In genomic region chr2:190126758-190127157, GRCh38 we compare ENCODE assay signal across 18 cellular contexts.
"Had no signal": no experiment of that assay in that cellular context is flagged by ENCODE, and none has a peak within 500 bp of the region (broad histone marks: within the 10 kb centered on the region; RNA-seq: fewer than 3 reads in every experiment).

No MANE protein-coding gene starts in this region.

- ATAC-seq: gastroesophageal sphincter; lower lobe of right lung; right cardiac atrium; stimulated activated naive CD8-positive, alpha-beta T cell treated with anti-CD3 and anti-CD28 coated beads, Interleukin-15, Interleukin-2, amounts not matched to agents 100 U/mL and 50 U/mL, for 24 hours had no signal

- DNase-seq: activated B cell treated with CpG ODN at 0.5 μM for 24 hours; activated effector memory CD4-positive, alpha-beta T cell treated with Interleukin-2 at 50 U/mL for 16 hours; activated T-cell treated with anti-CD3 and anti-CD28 coated beads, Interleukin-2, amount 50 U/mL, for 24 hours; amniotic stem cell; cerebellar nuclear complex; dermis blood vessel endothelial cell; erythroblast; kidney glomerular epithelial cell; lower lobe of right lung; naive B cell; posterior cingulate gyrus; stimulated activated CD4-positive, alpha-beta T cell treated with anti-CD3 and anti-CD28 coated beads, Interleukin-12 subunit alpha, Interleukin-12 subunit beta, amount 100 ng/mL, for 4 hours; stimulated activated naive CD8-positive, alpha-beta T cell treated with anti-CD3 and anti-CD28 coated beads, Interleukin-15, Interleukin-2, amounts not matched to agents 100 U/mL and 50 U/mL, for 24 hours; T-helper 2 cell; upper lobe of left lung had no signal

- H3K27ac ChIP-seq: gastroesophageal sphincter, lower lobe of right lung, neutrophil, upper lobe of left lung had no signal

- H3K27me3 ChIP-seq: gastroesophageal sphincter, neutrophil, upper lobe of left lung had no signal

- H3K4me3 ChIP-seq: gastroesophageal sphincter, lower lobe of right lung, upper lobe of left lung had no signal

- H3K36me3 ChIP-seq: gastroesophageal sphincter, lower lobe of right lung, neutrophil, upper lobe of left lung had no signal

- H3K9me3 ChIP-seq: gastroesophageal sphincter, lower lobe of right lung, neutrophil, upper lobe of left lung had no signal

- H3K4me1 ChIP-seq: gastroesophageal sphincter, lower lobe of right lung, upper lobe of left lung had no signal
